ENCODE assay signal across 26 cellular contexts in the genomic region with DNA sequence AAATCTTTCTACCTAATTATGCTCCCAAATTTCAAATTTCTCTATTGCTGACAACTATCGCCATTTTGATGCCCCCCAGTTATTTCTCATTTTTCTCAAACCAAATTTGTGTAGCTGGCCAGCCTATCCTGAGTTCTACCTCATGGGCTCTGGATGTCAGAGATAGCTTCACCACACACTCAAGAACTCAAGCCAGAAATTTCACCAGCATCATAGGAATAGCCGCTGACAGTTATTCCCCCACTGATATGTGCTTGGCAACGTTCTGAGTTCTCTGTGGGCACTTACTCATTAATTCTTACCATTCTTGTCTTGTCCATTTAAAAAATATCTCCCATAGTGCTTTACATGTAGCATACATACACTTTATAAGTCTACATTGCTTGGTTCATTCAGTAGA.
"Had no signal": no experiment of that assay in that cellular context is flagged by ENCODE, and none has a peak within 500 bp of the region (broad histone marks: within the 10 kb centered on the region; RNA-seq: fewer than 3 reads in every experiment).

No MANE protein-coding gene starts in this region.

- H3K27ac Mint-ChIP-seq: immature natural killer cell, mesothelial cell of epicardium, naive B cell had no signal

- H3K27me3 Mint-ChIP-seq: naive B cell had no signal

- H3K27me3 ChIP-seq: dorsolateral prefrontal cortex, esophagus squamous epithelium, gastrocnemius medialis, hepatocyte, left lung had no signal

- H3K4me1 ChIP-seq: esophagus squamous epithelium, gastrocnemius medialis, left lung, lower lobe of right lung had no signal

- DNase-seq: dermis blood vessel endothelial cell; dorsolateral prefrontal cortex; effector CD4-positive, alpha-beta T cell; effector memory CD4-positive, alpha-beta T cell; erythroblast; esophagus squamous epithelium; foreskin fibroblast; foreskin melanocyte; gastrocnemius medialis; glutamatergic neuron; head of caudate nucleus; hypothalamus; immature natural killer cell; islet precursor cell; kidney; kidney glomerular epithelial cell; left lung; lower lobe of right lung; mesenchymal stem cell; mucosa of descending colon; naive B cell had no signal

- H3K9me3 ChIP-seq: gastrocnemius medialis had no signal

- ATAC-seq: esophagus mucosa, gastrocnemius medialis, left lung, lower lobe of right lung, mucosa of descending colon had no signal

- H3K4me1 Mint-ChIP-seq: immature natural killer cell had no signal

- H3K27ac ChIP-seq: coronary artery, dorsolateral prefrontal cortex, epithelial cell of prostate, esophagus squamous epithelium, gastrocnemius medialis, hepatocyte, left lung, lower lobe of right lung had no signal

- H3K4me3 Mint-ChIP-seq: immature natural killer cell, mesothelial cell of epicardium, naive B cell had no signal

- H3K4me3 ChIP-seq: coronary artery, dorsolateral prefrontal cortex, esophagus squamous epithelium, gastrocnemius medialis, hepatocyte, left lung, lower lobe of right lung, mucosa of descending colon had no signal

- H3K36me3 ChIP-seq: esophagus squamous epithelium, gastrocnemius medialis, left lung, lower lobe of right lung had no signal
